Comparison of ENCODE assay signal across 8 cellular contexts in the genomic region with DNA sequence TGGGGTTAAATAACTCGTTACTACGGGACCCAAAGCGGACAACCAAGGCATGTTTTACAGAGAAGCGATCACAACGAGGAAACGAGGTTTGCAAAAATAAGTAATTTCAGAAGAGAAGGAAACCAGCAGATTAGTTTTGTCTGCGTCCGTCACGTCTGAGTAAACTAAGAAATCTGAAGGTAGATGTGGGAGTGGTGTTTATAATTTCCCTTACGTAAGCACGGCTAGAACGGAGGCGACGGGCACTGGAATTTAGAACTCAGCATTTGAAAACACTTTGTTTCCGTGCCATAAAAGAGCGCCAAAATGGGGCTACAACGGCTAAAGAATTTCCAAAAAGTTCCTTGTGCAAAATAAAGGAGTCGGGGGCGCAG. TPM values are rescaled to one million over a fixed set of nuclear protein-coding genes. Genes with fewer than 3 reads are reported as not detected.
DNase-seq lines count a peak whose midpoint lies in the region; ATAC-seq, FAIRE-seq and TF ChIP-seq lines count a peak whose summit lies in the region.

No MANE protein-coding gene starts in this region.

- H3K36me3 ChIP-seq in BJ (ENCODE audit: control insufficient read depth, insufficient read depth, low read length), result no peaks in the 10 kb centered on the region
- no peaks in the 10 kb centered on the region for H3K36me3 ChIP-seq in SJCRH30
- no peaks in the 10 kb centered on the region for H3K36me3 ChIP-seq in brain microvascular endothelial cell (replicated peaks)

- DNase-seq in BJ (ENCODE audit: low read depth), result no peak
- no peak for DNase-seq in H54 (ENCODE audit: insufficient read length, low spot score)
- DNase-seq in SJCRH30, result no peak
- peak; percentile 3 for DNase-seq in brain microvascular endothelial cell
- DNase-seq in left colon, result no peak
- peak in 2 of 3 experiments; percentile 21 to 22 for DNase-seq in stimulated activated CD4-positive, alpha-beta T cell treated with anti-CD3 and anti-CD28 coated beads, TNF-alpha, amount 100 ng/mL, for 4 hours (ENCODE audit: low read depth in 3 of 3)
- DNase-seq in globus pallidus (ENCODE audit: low spot score), result no peak

- CTCF ChIA-PET in BJ (lab: Yijun Ruan, JAX), result no interaction called here

- H3K27ac ChIP-seq in SJCRH30 (peak overlapping the region; percentile 78), brain microvascular endothelial cell (peak overlapping the region; percentile 16)

- in situ Hi-C loops in brain microvascular endothelial cell (cut with HindIII; ENCODE audit: low pct_ligation_motif_present, low sequenced_read_pairs), result no loop called here

- H3K4me1 ChIP-seq in SJCRH30, result no peaks in the 10 kb centered on the region

- intact Hi-C loops in left colon (cut with DNase I, micrococcal nuclease), result no loop called here

- POLR2A ChIA-PET in BJ (lab: Charles Lee), result interaction anchor here (0.6 kb wide), 1 partner anchor 45 kb away, joined by 4 read pairs; no protein-coding TSS in a partner anchor

- peak; percentile 25 for ATAC-seq in left colon
- no peak for ATAC-seq in GM19397 (IDR thresholded peaks at IDR 0.05; ENCODE audit: unreplicated experiment)

- H3K4me3 ChIP-seq in BJ (ENCODE audit: low read depth, low read length) (peak overlapping the region; percentile 55), SJCRH30 (peak overlapping the region; percentile 89), brain microvascular endothelial cell (ENCODE audit: low read depth, low read length) (peak overlapping the region; percentile 96)

- FAIRE-seq in H54 (lab: Jason Lieb, UNC), result peak; percentile 20

- H3K27me3 ChIP-seq in BJ (ENCODE audit: control insufficient read depth, insufficient read depth, low read length) (no peaks in the 10 kb centered on the region), SJCRH30 (no peaks in the 10 kb centered on the region), brain microvascular endothelial cell (replicated peaks) (no peaks in the 10 kb centered on the region)

- TF ChIP-seq POLR2A in H54 (IDR thresholded peaks at IDR 0.05; ENCODE audit: low read depth, low read length), result no peak

- no peaks in the 10 kb centered on the region for H3K9me3 ChIP-seq in SJCRH30 (replicated peaks)

- TF ChIP-seq CTCF in BJ (IDR thresholded peaks at IDR 0.05; ENCODE audit: insufficient read depth, low read depth, low read length) (no peak), brain microvascular endothelial cell (IDR thresholded peaks at IDR 0.05; ENCODE audit: low read depth, low read length, missing control alignments) (no peak)

RNA-seq across cellular contexts. Expression of a gene that starts 0.7 kb away (rescaled TPM):
- 10.1 and 17.7 TPM in 2 replicates for polyA plus RNA-seq in BJ (2011; rRNA removed)
- polyA minus RNA-seq in BJ (2011; rRNA and poly(A)+ RNA removed), result 5.8 and 6.5 TPM in 2 replicates
- 13.2 and 15.6 TPM in 2 replicates for total RNA-seq in SJCRH30 (2014; rRNA removed; shearing (Covaris generic))
- total RNA-seq in left colon, result 10 to 100 TPM; 16.1 to 24.7 TPM

Comparison
In these comparisons a context has a peak if more than half of its experiments do, and no peak if none do; other contexts are left out.
1. DNase-seq: peak in brain microvascular endothelial cell (single experiment) and stimulated activated CD4-positive, alpha-beta T cell treated with anti-CD3 and anti-CD28 coated beads, TNF-alpha, amount 100 ng/mL, for 4 hours (2 of 3); none in BJ (single experiment), H54 (single experiment), SJCRH30 (0 of 2), left colon (0 of 2) and globus pallidus (single experiment).
2. Peak in every context shown above with its lines, with median percentiles within 50 percentile points of each other: H3K4me3 ChIP-seq.